21 cellular contexts compared by ENCODE assay signal in the genomic region with DNA sequence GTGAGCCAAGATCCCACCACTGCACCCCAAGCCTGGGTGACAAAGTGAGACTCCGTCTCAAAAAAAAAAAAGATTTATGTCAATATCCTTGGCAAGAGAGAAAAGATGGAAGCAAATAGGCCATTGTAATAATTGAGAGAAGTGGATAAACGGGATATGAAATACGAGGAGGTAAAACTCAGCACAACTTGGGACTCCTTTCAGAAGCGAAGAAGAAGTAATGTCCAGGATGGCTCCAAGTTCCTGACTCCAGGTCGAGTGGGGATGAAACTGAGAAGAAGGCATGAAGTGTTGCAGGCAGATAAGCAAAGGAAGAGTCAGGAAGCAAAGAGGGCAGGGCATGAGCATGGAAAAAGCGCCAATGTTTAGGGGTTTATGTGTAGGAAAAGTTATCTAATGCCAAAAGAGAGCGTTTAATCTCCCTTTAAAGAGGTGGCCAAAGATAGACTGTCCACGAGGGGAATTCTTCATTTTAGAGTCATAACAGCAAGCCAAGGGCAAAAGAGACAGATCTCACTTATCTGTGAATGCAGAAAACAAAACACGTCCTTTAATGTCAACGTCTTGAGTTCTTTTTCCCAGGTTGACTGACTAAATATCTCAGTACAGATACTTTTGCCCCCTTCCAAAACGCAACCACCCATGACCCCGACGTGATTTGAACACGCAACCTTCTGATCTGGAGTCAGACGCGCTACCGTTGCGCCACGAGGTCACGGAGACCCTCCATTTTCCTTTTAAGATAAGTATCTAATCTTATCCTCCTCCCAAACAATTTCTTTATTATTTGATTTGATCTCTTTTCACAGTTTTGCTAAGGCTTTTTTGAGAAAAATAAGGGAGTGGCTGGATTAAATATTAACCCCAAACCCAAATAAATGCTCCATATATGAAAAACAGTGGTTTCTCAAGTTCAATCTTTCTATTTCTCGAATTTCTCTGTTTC. TPM values are rescaled to one million over a fixed set of nuclear protein-coding genes. Genes with fewer than 3 reads are reported as not detected.
A peak's percentile ranks its signal among the peaks of the same experiment; 100 is the strongest.
DNase-seq lines count a peak whose midpoint lies in the region; FAIRE-seq and TF ChIP-seq lines count a peak whose summit lies in the region.
"Had no signal": no experiment of that assay in that cellular context is flagged by ENCODE, and none has a peak within 500 bp of the region (broad histone marks: within the 10 kb centered on the region; RNA-seq: fewer than 3 reads in every experiment).

No MANE protein-coding gene starts in this region.

- H3K9me3 Mint-ChIP-seq in IgD-negative memory B cell (peaks cover 0 to 5% (median 0%) of the 10 kb centered on the region in 3 donors), neural progenitor cell (peaks cover 6% of the 10 kb centered on the region)
- H3K9me3 Mint-ChIP-seq: activated naive CD8-positive, alpha-beta T cell treated with anti-CD3 and anti-CD28 coated beads, Interleukin-2, amount 10 ng/mL, durations not matched to agents 7 days and 5 days had no signal

- no peaks in the 10 kb centered on the region for H3K9me3 ChIP-seq in endothelial cell of umbilical vein (replicated peaks; ENCODE audit: control insufficient read depth, insufficient read depth, low read length)
- no peaks in the 10 kb centered on the region for H3K9me3 ChIP-seq in neural progenitor cell (ENCODE audit: low read depth)
- H3K9me3 ChIP-seq: BLaER1 treated with 17β-estradiol and CSF1 and Interleukin-3, amounts not matched to agents 10 nM and 100 nM; left lung had no signal

- H3K9me1 ChIP-seq in endothelial cell of umbilical vein (replicated peaks; ENCODE audit: control insufficient read depth, extremely low read depth, insufficient read depth, low read length), result no peaks in the 10 kb centered on the region

- H3K4me1 Mint-ChIP-seq in IgD-negative memory B cell (peaks cover 7 to 17% (median 7%) of the 10 kb centered on the region in 3 donors), neural progenitor cell (peaks cover 24% of the 10 kb centered on the region)

- H3K36me3 Mint-ChIP-seq in IgD-negative memory B cell (peaks cover 3% of the 10 kb centered on the region), neural progenitor cell (no peaks in the 10 kb centered on the region)

- H3K36me3 ChIP-seq in endothelial cell of umbilical vein (ENCODE audit: control insufficient read depth in 2 of 2, extremely low read depth in 1 of 2, insufficient read depth in 2 of 2, low read length in 2 of 2) (no peaks in the 10 kb centered on the region), neural progenitor cell (no peaks in the 10 kb centered on the region)
- H3K36me3 ChIP-seq: BLaER1 treated with 17β-estradiol and CSF1 and Interleukin-3, amounts not matched to agents 10 nM and 100 nM; cardiac muscle cell; left lung; tibial nerve had no signal

- TF ChIP-seq CTCF in endothelial cell of umbilical vein (IDR thresholded peaks at IDR 0.05; ENCODE audit: extremely low read depth in 1 of 2, insufficient read depth in 1 of 2, low read depth in 1 of 2, low read length in 2 of 2) (no peak), neural progenitor cell (IDR thresholded peaks at IDR 0.05) (no peak)

- H3K4me3 Mint-ChIP-seq in IgD-negative memory B cell, result peak overlapping the region in 2 of 4 donors; percentile 50 to 52
- peak overlapping the region; percentile 69 for H3K4me3 Mint-ChIP-seq in neural progenitor cell
- H3K4me3 Mint-ChIP-seq: activated CD4-positive, alpha-beta T cell treated with anti-CD3 and anti-CD28 coated beads for 36 hours had no signal

- H3K9ac ChIP-seq in endothelial cell of umbilical vein (replicated peaks; ENCODE audit: extremely low read depth, insufficient read depth, low read length), result no peak overlapping the region
- no peak overlapping the region for H3K9ac ChIP-seq in neural progenitor cell
- H3K9ac ChIP-seq: BLaER1 treated with 17β-estradiol and CSF1 and Interleukin-3, amounts not matched to agents 10 nM and 100 nM had no signal

- H4K20me1 ChIP-seq in endothelial cell of umbilical vein (replicated peaks; ENCODE audit: control insufficient read depth, extremely low read depth, insufficient read depth, low read length), result no peaks in the 10 kb centered on the region
- H4K20me1 ChIP-seq in neural progenitor cell (ENCODE audit: low read depth), result no peaks in the 10 kb centered on the region

- DNase-seq in activated CD4-positive, alpha-beta T cell treated with anti-CD3 and anti-CD28 coated beads for 48 hours, result peak; percentile 35
- DNase-seq in activated CD4-positive, alpha-beta T cell treated with anti-CD3 and anti-CD28 coated beads, Interleukin-2, amount 50 U/mL, for 4 hours, result no peak
- DNase-seq in endothelial cell of umbilical vein (ENCODE audit: low read depth, low spot score) (no peak), neural progenitor cell (ENCODE audit: low spot score) (no peak), NCI-H146 (lab: John Stamatoyannopoulos, UW) (no peak), SKM-1 treated with dmso at 0.1 percent for 144 hours (lab: John Stamatoyannopoulos, UW; ENCODE audit: unreplicated experiment) (no peak)
- no peak for DNase-seq in NK-92 treated with Interleukin-12 subunit alpha and Interleukin-12 subunit beta, amount 100 ng/mL, for 24 hours (lab: John Stamatoyannopoulos, UW)
- DNase-seq: activated CD4-positive, alpha-beta T cell treated with anti-CD3 and anti-CD28 coated beads for 36 hours; activated CD8-positive, alpha-beta memory T cell treated with anti-CD3 and anti-CD28 coated beads, Interleukin-2, amount 50 U/mL, for 48 hours; activated naive CD8-positive, alpha-beta T cell treated with anti-CD3 and anti-CD28 coated beads, Interleukin-2, amount 10 ng/mL, durations not matched to agents 7 days and 5 days; DMS53; hippocampal formation; left lung; NCI-H446; small intestine; T-helper 9 cell had no signal

- H3K4me1 ChIP-seq in endothelial cell of umbilical vein (ENCODE audit: control insufficient read depth, extremely low read depth, insufficient read depth, low read length) (peaks cover 3% of the 10 kb centered on the region), neural progenitor cell (no peaks in the 10 kb centered on the region)

- dilution Hi-C loops in endothelial cell of umbilical vein (cut with MboI; ENCODE audit: extremely low pct_ligation_motif_present, low sequenced_read_pairs), result no loop called here

- H3K27ac ChIP-seq in endothelial cell of umbilical vein (ENCODE audit: insufficient read depth, low read depth, low read length), result no peak overlapping the region
- H3K27ac ChIP-seq in neural progenitor cell, result no peak overlapping the region
- H3K27ac ChIP-seq: 22Rv1; BLaER1 treated with 17β-estradiol and CSF1 and Interleukin-3, amounts not matched to agents 10 nM and 100 nM; cardiac muscle cell; left lung; tibial nerve had no signal

- CTCF ChIA-PET in endothelial cell of umbilical vein (lab: Charles Lee), result interaction anchor here (0.8 kb wide), 1 partner anchor 253 kb away, joined by 4 read pairs; no protein-coding TSS in a partner anchor

- POLR2A ChIA-PET in endothelial cell of umbilical vein (lab: Charles Lee), result no interaction called here

- H3K27ac Mint-ChIP-seq in IgD-negative memory B cell, result peak overlapping the region in 2 of 3 donors; percentile 34 to 92
- no peak overlapping the region for H3K27ac Mint-ChIP-seq in neural progenitor cell
- H3K27ac Mint-ChIP-seq: activated CD4-positive, alpha-beta T cell treated with anti-CD3 and anti-CD28 coated beads for 36 hours; activated naive CD8-positive, alpha-beta T cell treated with anti-CD3 and anti-CD28 coated beads, Interleukin-2, amount 10 ng/mL, durations not matched to agents 7 days and 5 days had no signal

- H3K27me3 Mint-ChIP-seq in IgD-negative memory B cell (peaks cover 20% of the 10 kb centered on the region), neural progenitor cell (ENCODE audit: insufficient read depth, low read depth) (peaks cover 19% of the 10 kb centered on the region)

- H3K79me2 ChIP-seq in endothelial cell of umbilical vein (ENCODE audit: control insufficient read depth, insufficient read depth, low read length) (no peaks in the 10 kb centered on the region), neural progenitor cell (ENCODE audit: low read depth) (no peaks in the 10 kb centered on the region)

- H3F3A ChIP-seq in neural progenitor cell (ENCODE audit: low read depth), result peaks cover 44% of the 10 kb centered on the region

- H2AFZ ChIP-seq in endothelial cell of umbilical vein (ENCODE audit: low read depth, low read length) (no peak overlapping the region), neural progenitor cell (replicated peaks) (no peak overlapping the region)

- no TSS peak for BruUV-seq in endothelial cell of umbilical vein (replicated peaks; lab: Mats Ljungman, UMichigan)

- FAIRE-seq in endothelial cell of umbilical vein (lab: Jason Lieb, UNC), result no peak
- FAIRE-seq: small intestine had no signal

- no peaks in the 10 kb centered on the region for H3K27me3 ChIP-seq in endothelial cell of umbilical vein (ENCODE audit: control insufficient read depth in 2 of 2, insufficient read depth in 2 of 2, low read length in 2 of 2)
- peaks cover 23% of the 10 kb centered on the region for H3K27me3 ChIP-seq in neural progenitor cell

- H3K4me2 ChIP-seq in endothelial cell of umbilical vein (ENCODE audit: insufficient read depth, low read length), result peak overlapping the region; percentile 33
- H3K4me2 ChIP-seq in neural progenitor cell, result peak overlapping the region; percentile 78

- intact Hi-C loops in endothelial cell of umbilical vein (cut with micrococcal nuclease), result no loop called here

- TF ChIP-seq POLR2A in endothelial cell of umbilical vein (IDR thresholded peaks at IDR 0.05; ENCODE audit: low read depth, low read length), result no peak

- H3K4me3 ChIP-seq in endothelial cell of umbilical vein (replicated peaks in 1 of 3; ENCODE audit: insufficient read depth in 1 of 3, low read depth in 1 of 3, low read length in 3 of 3) (no peak overlapping the region), neural progenitor cell (peak overlapping the region; percentile 53)
- H3K4me3 ChIP-seq: BLaER1 treated with 17β-estradiol and CSF1 and Interleukin-3, amounts not matched to agents 10 nM and 100 nM; cardiac muscle cell; left lung; tibial nerve had no signal

TF ChIP-seq in endothelial cell of umbilical vein, 7 proteins besides CTCF, POLR2A, EP300 and RAD21 (continues in another document):
- no peak for TF ChIP-seq GATA2 (IDR thresholded peaks at IDR 0.05; ENCODE audit: insufficient read depth, insufficient read length, low read depth, low read length)
- TF ChIP-seq JUN (IDR thresholded peaks at IDR 0.05; ENCODE audit: borderline replicate concordance, insufficient read depth, insufficient read length, low read depth), result no peak

RNA-seq across cellular contexts. Expression of a gene that starts 46.3 kb away (rescaled TPM):
- polyA plus RNA-seq in IgD-negative memory B cell, result 91.7 TPM
- total RNA-seq in endothelial cell of umbilical vein, result 14.2 and 17.9 TPM in 2 replicates
- 6.4 and 8.6 TPM in 2 replicates for polyA plus RNA-seq in endothelial cell of umbilical vein
- polyA plus RNA-seq in endothelial cell of umbilical vein (2011; cell fraction: cytosol; rRNA removed), result 12.7 and 12.9 TPM in 2 replicates
- polyA plus RNA-seq in endothelial cell of umbilical vein (2011; cell fraction: nucleus; rRNA removed), result 16.0 and 20.4 TPM in 2 replicates
- 10.0 and 11.5 TPM in 2 replicates for polyA plus RNA-seq in endothelial cell of umbilical vein (2012)
- 18.8 and 27.3 TPM in 2 replicates for polyA minus RNA-seq in endothelial cell of umbilical vein
- 8.3 TPM for polyA minus RNA-seq in endothelial cell of umbilical vein (2011; cell fraction: cytosol; rRNA and poly(A)+ RNA removed)
- 7.5 and 10.5 TPM in 2 replicates for polyA minus RNA-seq in endothelial cell of umbilical vein (2011; cell fraction: nucleus; rRNA and poly(A)+ RNA removed)
- 3.2 and 5.9 TPM in 2 replicates for total RNA-seq in neural progenitor cell (ENCODE audit: low replicate concordance)
